In the genomic region with DNA sequence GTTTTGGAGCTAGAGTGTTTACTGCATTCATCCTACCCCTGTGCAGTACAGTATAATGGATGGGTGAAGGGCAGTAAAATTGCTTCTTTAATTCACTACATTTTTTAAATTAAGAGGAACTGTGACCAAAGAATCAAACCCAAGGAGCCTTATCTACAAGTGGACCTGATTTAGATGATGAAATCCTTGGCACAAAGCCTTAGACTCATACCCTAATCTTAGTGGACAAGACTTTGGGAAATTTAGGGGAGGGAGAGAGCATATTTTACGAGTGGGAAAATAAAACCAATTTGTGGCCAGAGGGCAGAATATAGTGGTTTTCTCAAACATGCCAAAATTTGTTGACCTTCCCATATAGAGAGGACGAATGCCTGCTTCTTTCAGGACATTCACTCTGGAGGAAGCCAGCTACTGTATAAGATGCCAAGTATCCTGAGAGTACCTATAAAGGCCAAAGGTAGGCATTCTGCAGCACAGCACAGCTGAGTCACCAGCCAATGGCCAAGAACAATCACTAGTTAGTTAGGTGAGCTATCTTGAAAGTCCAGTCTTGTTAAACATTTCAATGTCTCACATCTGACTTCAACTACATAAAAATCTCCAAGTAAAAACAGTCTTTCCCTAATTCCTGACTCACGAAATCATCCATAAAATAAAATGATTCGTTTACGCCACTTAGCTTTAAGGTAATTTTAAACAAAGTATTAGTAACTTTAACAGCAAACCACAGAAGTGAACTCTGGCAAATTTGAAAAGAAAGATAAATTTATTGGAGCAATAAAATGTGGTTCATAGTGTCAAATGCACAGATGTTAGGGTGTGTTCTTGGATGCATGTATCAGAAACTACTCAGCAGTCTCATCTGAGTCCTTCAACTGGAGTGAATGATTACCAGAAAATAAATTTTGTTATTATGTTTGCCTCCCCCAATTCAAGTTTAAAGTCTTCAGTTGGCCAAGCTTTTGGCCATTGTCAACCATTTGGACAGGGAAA, we compare ENCODE assay signal across 29 cellular contexts.
DNase-seq lines count a peak whose midpoint lies in the region; ATAC-seq, FAIRE-seq and TF ChIP-seq lines count a peak whose summit lies in the region.
"Had no signal": no experiment of that assay in that cellular context is flagged by ENCODE, and none has a peak within 500 bp of the region (broad histone marks: within the 10 kb centered on the region; RNA-seq: fewer than 3 reads in every experiment).

No MANE protein-coding gene starts in this region.

- H3K79me2 ChIP-seq in ACC112 (ENCODE audit: control insufficient read depth, insufficient read depth, low read length, unreplicated experiment) (no peaks in the 10 kb centered on the region), OCI-LY3 (ENCODE audit: low read length) (no peaks in the 10 kb centered on the region)

- H3K36me3 Mint-ChIP-seq in CD4-positive, alpha-beta memory T cell = no peaks in the 10 kb centered on the region
- H3K36me3 Mint-ChIP-seq: naive thymus-derived CD8-positive, alpha-beta T cell had no signal

- intact Hi-C loops in left colon (cut with DNase I, micrococcal nuclease) (loop anchor here in 1 of 2 donors (2.0 kb wide), 1 partner anchor 64 kb away; no protein-coding TSS in a partner anchor), right lobe of liver (cut with DNase I) (no loop called here)
- intact Hi-C loops in CD4-positive, alpha-beta memory T cell (cut with micrococcal nuclease) = no loop called here

- H3K27me3 ChIP-seq in ACC112 (ENCODE audit: insufficient read depth, low read length) (no peaks in the 10 kb centered on the region), OCI-LY3 (ENCODE audit: low read depth, low read length) (no peaks in the 10 kb centered on the region), right lobe of liver (no peaks in the 10 kb centered on the region)
- H3K27me3 ChIP-seq in CD4-positive, alpha-beta memory T cell (ENCODE audit: insufficient read depth, low read length) = no peaks in the 10 kb centered on the region
- H3K27me3 ChIP-seq: breast epithelium, SJSA1, suprapubic skin had no signal

- TF ChIP-seq POLR2A in right lobe of liver (IDR thresholded peaks at IDR 0.05) = no peak

- H3K27ac ChIP-seq in ACC112 (ENCODE audit: low read depth, low read length) (peak overlapping the region; percentile 17; the same call in 1 of the 2 replicates), OCI-LY3 (ENCODE audit: low read length) (no peak overlapping the region), right lobe of liver (no peak overlapping the region)
- H3K27ac ChIP-seq in CD4-positive, alpha-beta memory T cell (ENCODE audit: low read depth, low read length) = no peak overlapping the region
- H3K27ac ChIP-seq: breast epithelium, epithelial cell of prostate, lower lobe of right lung, SJSA1, suprapubic skin, WERI-Rb-1 had no signal

- no peak for TF ChIP-seq CTCF in OCI-LY3 (IDR thresholded peaks at IDR 0.05; ENCODE audit: low read depth, low read length)
- TF ChIP-seq CTCF in right lobe of liver (IDR thresholded peaks at IDR 0.05) = no peak

- peaks cover 0 to 6% (median 0%) of the 10 kb centered on the region in 8 donors for H3K9me3 Mint-ChIP-seq in CD4-positive, alpha-beta memory T cell
- H3K9me3 Mint-ChIP-seq: activated T-helper 17 cell treated with anti-CD3 and anti-CD28 coated beads, Interleukin-2, amount 50 U/mL, for 72 hours had no signal

- no peak overlapping the region for H3K27ac Mint-ChIP-seq in CD4-positive, alpha-beta memory T cell
- H3K27ac Mint-ChIP-seq: activated T-helper 17 cell treated with anti-CD3 and anti-CD28 coated beads, Interleukin-2, amount 50 U/mL, for 72 hours; naive thymus-derived CD8-positive, alpha-beta T cell had no signal

- H3K4me3 ChIP-seq in ACC112 (ENCODE audit: low read depth, low read length) = no peak overlapping the region
- H3K4me3 ChIP-seq in OCI-LY3 (ENCODE audit: low read length) = no peak overlapping the region
- no peak overlapping the region for H3K4me3 ChIP-seq in CD4-positive, alpha-beta memory T cell (ENCODE audit: low read length in 2 of 2)
- no peak overlapping the region for H3K4me3 ChIP-seq in right lobe of liver
- H3K4me3 ChIP-seq: breast epithelium, lower lobe of right lung, SJSA1, suprapubic skin had no signal

- H3K9me3 ChIP-seq in OCI-LY3 (ENCODE audit: insufficient read depth, low read length) = no peaks in the 10 kb centered on the region
- H3K9me3 ChIP-seq in CD4-positive, alpha-beta memory T cell (ENCODE audit: control insufficient read depth in 1 of 2, low read length in 2 of 2) = no peaks in the 10 kb centered on the region
- no peaks in the 10 kb centered on the region for H3K9me3 ChIP-seq in right lobe of liver
- H3K9me3 ChIP-seq: breast epithelium, lower lobe of right lung, SJSA1, suprapubic skin had no signal

- no peak overlapping the region for H3K9ac ChIP-seq in OCI-LY3 (ENCODE audit: low read length)

- 53% methylated on average over 5 of the region's 5 CpGs for WGBS in right lobe of liver (ENCODE audit: insufficient coverage, low coverage, low lambda C conversion rate, missing lambda C conversion rate)

- H3K36me3 ChIP-seq in ACC112 (ENCODE audit: insufficient read depth, low read length) (no peaks in the 10 kb centered on the region), OCI-LY3 (replicated peaks; ENCODE audit: low read depth, low read length) (no peaks in the 10 kb centered on the region), right lobe of liver (no peaks in the 10 kb centered on the region)
- H3K36me3 ChIP-seq in CD4-positive, alpha-beta memory T cell (ENCODE audit: insufficient read depth, low read length) = no peaks in the 10 kb centered on the region
- H3K36me3 ChIP-seq: breast epithelium, lower lobe of right lung, SJSA1, suprapubic skin, WERI-Rb-1 had no signal

- H4K20me1 ChIP-seq in OCI-LY3 (ENCODE audit: insufficient read depth, low read length) = no peaks in the 10 kb centered on the region

- H3K4me3 Mint-ChIP-seq in CD4-positive, alpha-beta memory T cell = no peak overlapping the region
- H3K4me3 Mint-ChIP-seq: activated T-helper 17 cell treated with anti-CD3 and anti-CD28 coated beads, Interleukin-2, amount 50 U/mL, for 72 hours; naive thymus-derived CD8-positive, alpha-beta T cell had no signal

- peak; percentile 97 for FAIRE-seq in endometrium (lab: Jason Lieb, UNC)
- FAIRE-seq: kidney had no signal

- H2AFZ ChIP-seq in ACC112 (ENCODE audit: low read length, unreplicated experiment) = no peak overlapping the region
- peak overlapping the region; percentile 89; the same call in 1 of the 2 replicates for H2AFZ ChIP-seq in OCI-LY3 (ENCODE audit: low read depth, low read length)

- H3K4me1 ChIP-seq in ACC112 (ENCODE audit: control insufficient read depth, insufficient read depth, low read length, unreplicated experiment) (peaks cover 10% of the 10 kb centered on the region), OCI-LY3 (ENCODE audit: low read length) (peaks cover 10% of the 10 kb centered on the region), right lobe of liver (no peaks in the 10 kb centered on the region)
- H3K4me1 ChIP-seq in CD4-positive, alpha-beta memory T cell (ENCODE audit: insufficient read depth, low read length) = no peaks in the 10 kb centered on the region
- H3K4me1 ChIP-seq: breast epithelium, lower lobe of right lung, SJSA1, suprapubic skin had no signal

- no peaks in the 10 kb centered on the region for H3K27me3 Mint-ChIP-seq in CD4-positive, alpha-beta memory T cell
- H3K27me3 Mint-ChIP-seq: activated T-helper 17 cell treated with anti-CD3 and anti-CD28 coated beads, Interleukin-2, amount 50 U/mL, for 72 hours had no signal

- POLR2A ChIA-PET in CD4-positive, alpha-beta memory T cell (lab: Charles Lee; ENCODE audit: partially characterized antibody) = no interaction called here

- no peaks in the 10 kb centered on the region for H3K4me1 Mint-ChIP-seq in CD4-positive, alpha-beta memory T cell
- H3K4me1 Mint-ChIP-seq: activated T-helper 17 cell treated with anti-CD3 and anti-CD28 coated beads, Interleukin-2, amount 50 U/mL, for 72 hours had no signal

- CTCF ChIA-PET in CD4-positive, alpha-beta memory T cell (lab: Charles Lee; ENCODE audit: partially characterized antibody) = no interaction called here

- peak overlapping the region; percentile 39 for H3K4me2 ChIP-seq in OCI-LY3 (ENCODE audit: low read length)

- peak; percentile 97 for ATAC-seq in left colon
- ATAC-seq in HG03571 (IDR thresholded peaks at IDR 0.05; ENCODE audit: unreplicated experiment) = no peak
- no peak for ATAC-seq in right lobe of liver
- ATAC-seq: activated T-helper 17 cell treated with anti-CD3 and anti-CD28 coated beads, Interleukin-2, amount 50 U/mL, for 72 hours; lower lobe of right lung; naive thymus-derived CD8-positive, alpha-beta T cell had no signal

- peak; percentile 5 to 28 for DNase-seq in left colon
- no peak for DNase-seq in CD4-positive, alpha-beta memory T cell
- no peak for DNase-seq in NCI-H1105 treated with DMSO at 0.1 percent for 48 hours (lab: John Stamatoyannopoulos, UW)
- no peak for DNase-seq in right lobe of liver
- DNase-seq: 8988T; activated CD4-positive, alpha-beta T cell treated with anti-CD3 and anti-CD28 coated beads for 48 hours; activated naive CD4-positive, alpha-beta T cell treated with anti-CD3 and anti-CD28 coated beads, Interleukin-2, amount 50 U/mL, for 16 hours; foreskin fibroblast; Karpas-422; kidney; lower lobe of right lung; naive thymus-derived CD8-positive, alpha-beta T cell; NCI-H2107; NCI-H446; NCI-H774; occipital lobe; RPMI8226; stimulated activated naive CD4-positive, alpha-beta T cell treated with Interleukin-2 at 50 U/mL for 16 hours; T1000; WERI-Rb-1 had no signal

Comparison
In these comparisons a context has a peak if more than half of its experiments do, and no peak if none do; other contexts are left out.
1. DNase-seq: peak in left colon (2 of 2); none in CD4-positive, alpha-beta memory T cell (0 of 5), NCI-H1105 treated with DMSO at 0.1 percent for 48 hours (single experiment) and right lobe of liver (0 of 3).